22 cellular contexts compared by ENCODE assay signal in genomic region chr1:208071425-208072031, GRCh38.
"Had no signal": no experiment of that assay in that cellular context is flagged by ENCODE, and none has a peak within 500 bp of the region (broad histone marks: within the 10 kb centered on the region; RNA-seq: fewer than 3 reads in every experiment).

No MANE protein-coding gene starts in this region.

- H3K9me3 Mint-ChIP-seq: activated CD4-positive, alpha-beta T cell treated with anti-CD3 and anti-CD28 coated beads, Interleukin-2, amount 10 ng/mL, durations not matched to agents 24 days and 14 days; activated CD8-positive, alpha-beta T cell treated with anti-CD3 and anti-CD28 coated beads for 36 hours; activated naive CD8-positive, alpha-beta T cell treated with anti-CD3 and anti-CD28 coated beads for 36 hours; activated T-helper 17 cell treated with anti-CD3 and anti-CD28 coated beads, Interleukin-2, amount 50 U/mL, for 72 hours; stimulated activated effector memory CD8-positive, alpha-beta T cell treated with anti-CD3 and anti-CD28 coated beads, Interleukin-12 subunit alpha, Interleukin-12 subunit beta, amount 100 ng/mL, for 72 hours; T-helper 2 cell treated with Interferon-gamma antibody and Interleukin-4, amounts not matched to agents 5 μg/mL and 100 μg/mL, for 36 hours had no signal

- DNase-seq: activated CD4-positive, alpha-beta T cell treated with anti-CD3 and anti-CD28 coated beads, Interleukin-2, amount 10 ng/mL, durations not matched to agents 24 days and 14 days; activated CD4-positive, CD25-positive, alpha-beta regulatory T cell; activated CD8-positive, alpha-beta T cell treated with anti-CD3 and anti-CD28 coated beads for 36 hours; activated naive CD4-positive, alpha-beta T cell; activated naive CD8-positive, alpha-beta T cell treated with anti-CD3 and anti-CD28 coated beads for 36 hours; activated T-cell treated with anti-CD3 and anti-CD28 coated beads, Interleukin-2, amount 50 U/mL, for 1 hour; anterior cingulate cortex; foreskin fibroblast; hypothalamus; left ventricle myocardium inferior; mammary epithelial cell; psoas muscle; right lobe of liver; small intestine; stimulated activated CD4-positive, alpha-beta T cell treated with anti-CD3 and anti-CD28 coated beads, Interleukin-4, amount 100 ng/mL, for 1 hour had no signal

- H3K36me3 Mint-ChIP-seq: activated naive CD8-positive, alpha-beta T cell treated with anti-CD3 and anti-CD28 coated beads for 36 hours; stimulated activated effector memory CD8-positive, alpha-beta T cell treated with anti-CD3 and anti-CD28 coated beads, Interleukin-12 subunit alpha, Interleukin-12 subunit beta, amount 100 ng/mL, for 72 hours had no signal

- H3K36me3 ChIP-seq: right lobe of liver had no signal

- H3K27me3 Mint-ChIP-seq: activated CD8-positive, alpha-beta T cell treated with anti-CD3 and anti-CD28 coated beads for 36 hours; activated naive CD8-positive, alpha-beta T cell treated with anti-CD3 and anti-CD28 coated beads for 36 hours had no signal

- H3K4me3 ChIP-seq: left ventricle myocardium inferior, psoas muscle, right lobe of liver, thoracic aorta had no signal

- H3K4me1 ChIP-seq: left ventricle myocardium inferior, psoas muscle, right lobe of liver had no signal

- H3K27ac ChIP-seq: epithelial cell of prostate, left ventricle myocardium inferior, psoas muscle, right lobe of liver, thoracic aorta had no signal

- FAIRE-seq: keratinocyte, small intestine, TTC549 had no signal

- H3K27me3 ChIP-seq: right lobe of liver had no signal

- H3K27ac Mint-ChIP-seq: activated CD4-positive, alpha-beta T cell treated with anti-CD3 and anti-CD28 coated beads, Interleukin-2, amount 10 ng/mL, durations not matched to agents 24 days and 14 days; activated CD8-positive, alpha-beta T cell treated with anti-CD3 and anti-CD28 coated beads for 36 hours; activated naive CD8-positive, alpha-beta T cell treated with anti-CD3 and anti-CD28 coated beads for 36 hours; activated T-helper 17 cell treated with anti-CD3 and anti-CD28 coated beads, Interleukin-2, amount 50 U/mL, for 72 hours; stimulated activated effector memory CD8-positive, alpha-beta T cell treated with anti-CD3 and anti-CD28 coated beads, Interleukin-12 subunit alpha, Interleukin-12 subunit beta, amount 100 ng/mL, for 72 hours; T-helper 2 cell treated with Interferon-gamma antibody and Interleukin-4, amounts not matched to agents 5 μg/mL and 100 μg/mL, for 36 hours had no signal

- H3K9me3 ChIP-seq: left ventricle myocardium inferior, psoas muscle, right lobe of liver, thoracic aorta had no signal

- ATAC-seq: activated CD8-positive, alpha-beta T cell treated with anti-CD3 and anti-CD28 coated beads for 36 hours; activated T-helper 17 cell treated with anti-CD3 and anti-CD28 coated beads, Interleukin-2, amount 50 U/mL, for 72 hours; psoas muscle; right lobe of liver; stimulated activated effector memory CD8-positive, alpha-beta T cell treated with anti-CD3 and anti-CD28 coated beads, Interleukin-12 subunit alpha, Interleukin-12 subunit beta, amount 100 ng/mL, for 72 hours had no signal

- H3K4me3 Mint-ChIP-seq: activated CD4-positive, alpha-beta T cell treated with anti-CD3 and anti-CD28 coated beads, Interleukin-2, amount 10 ng/mL, durations not matched to agents 24 days and 14 days; activated CD8-positive, alpha-beta T cell treated with anti-CD3 and anti-CD28 coated beads for 36 hours; activated naive CD8-positive, alpha-beta T cell treated with anti-CD3 and anti-CD28 coated beads for 36 hours; activated T-helper 17 cell treated with anti-CD3 and anti-CD28 coated beads, Interleukin-2, amount 50 U/mL, for 72 hours; stimulated activated effector memory CD8-positive, alpha-beta T cell treated with anti-CD3 and anti-CD28 coated beads, Interleukin-12 subunit alpha, Interleukin-12 subunit beta, amount 100 ng/mL, for 72 hours; T-helper 2 cell treated with Interferon-gamma antibody and Interleukin-4, amounts not matched to agents 5 μg/mL and 100 μg/mL, for 36 hours had no signal

- H3K4me1 Mint-ChIP-seq: activated CD4-positive, alpha-beta T cell treated with anti-CD3 and anti-CD28 coated beads, Interleukin-2, amount 10 ng/mL, durations not matched to agents 24 days and 14 days; activated naive CD8-positive, alpha-beta T cell treated with anti-CD3 and anti-CD28 coated beads for 36 hours; activated T-helper 17 cell treated with anti-CD3 and anti-CD28 coated beads, Interleukin-2, amount 50 U/mL, for 72 hours had no signal
